25 cellular contexts compared by ENCODE assay signal in the genomic region with DNA sequence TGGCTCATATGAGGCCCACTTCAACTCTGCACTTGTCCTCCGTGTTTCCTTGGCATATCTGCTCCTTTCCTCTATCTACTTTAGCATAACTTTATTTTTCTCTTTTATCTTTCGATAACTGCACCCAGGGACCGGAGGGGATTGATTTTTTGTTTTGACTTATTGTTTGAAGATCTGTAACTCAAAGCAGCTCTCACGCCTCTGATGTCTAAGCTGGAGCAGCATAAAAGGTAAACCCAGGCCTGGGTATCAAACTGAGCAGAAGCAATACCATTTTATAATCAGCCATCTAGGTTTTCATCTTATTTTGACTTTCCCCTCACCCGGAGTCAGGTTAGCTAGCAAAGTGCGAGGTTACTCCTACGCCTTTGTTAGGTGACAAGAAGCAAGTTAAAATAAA. TPM values are rescaled to one million over a fixed set of nuclear protein-coding genes. Genes with fewer than 3 reads are reported as not detected.
DNase-seq lines count a peak whose midpoint lies in the region; ATAC-seq and TF ChIP-seq lines count a peak whose summit lies in the region.
"Had no signal": no experiment of that assay in that cellular context is flagged by ENCODE, and none has a peak within 500 bp of the region (broad histone marks: within the 10 kb centered on the region; RNA-seq: fewer than 3 reads in every experiment).

No MANE protein-coding gene starts in this region.

- H3K36me3 Mint-ChIP-seq in T-helper 1 cell treated with Interleukin-12 subunit alpha and Interleukin-12 subunit beta and Interleukin-4 antibody, amounts not matched to agents 30 μg/mL and 1 μg/mL, for 36 hours (ENCODE audit: low read depth), result peaks cover 35% of the 10 kb centered on the region
- peaks cover 29% of the 10 kb centered on the region for H3K36me3 Mint-ChIP-seq in activated naive CD8-positive, alpha-beta T cell treated with anti-CD3 and anti-CD28 coated beads, Interleukin-2, amount 10 ng/mL, durations not matched to agents 7 days and 5 days
- no peaks in the 10 kb centered on the region for H3K36me3 Mint-ChIP-seq in HFFc6 (ENCODE audit: low read depth)
- H3K36me3 Mint-ChIP-seq: stimulated activated effector memory CD8-positive, alpha-beta T cell treated with anti-CD3 and anti-CD28 coated beads, Interleukin-12 subunit alpha, Interleukin-12 subunit beta, amount 100 ng/mL, for 72 hours had no signal

- H3K4me3 ChIP-seq in SK-N-MC, result no peak overlapping the region
- H3K4me3 ChIP-seq: lower lobe of right lung, tibial artery had no signal

- H3K9me3 Mint-ChIP-seq in T-helper 1 cell treated with Interleukin-12 subunit alpha and Interleukin-12 subunit beta and Interleukin-4 antibody, amounts not matched to agents 30 μg/mL and 1 μg/mL, for 36 hours, result no peaks in the 10 kb centered on the region
- no peaks in the 10 kb centered on the region for H3K9me3 Mint-ChIP-seq in activated naive CD8-positive, alpha-beta T cell treated with anti-CD3 and anti-CD28 coated beads, Interleukin-2, amount 10 ng/mL, durations not matched to agents 7 days and 5 days
- no peaks in the 10 kb centered on the region for H3K9me3 Mint-ChIP-seq in HFFc6
- H3K9me3 Mint-ChIP-seq: stimulated activated effector memory CD8-positive, alpha-beta T cell treated with anti-CD3 and anti-CD28 coated beads, Interleukin-12 subunit alpha, Interleukin-12 subunit beta, amount 100 ng/mL, for 72 hours had no signal

- ATAC-seq in activated naive CD8-positive, alpha-beta T cell treated with anti-CD3 and anti-CD28 coated beads, Interleukin-2, amount 10 ng/mL, durations not matched to agents 7 days and 5 days (ENCODE audit: low read depth), result no peak
- no peak for ATAC-seq in GM19351 (IDR thresholded peaks at IDR 0.05; ENCODE audit: unreplicated experiment)
- ATAC-seq: lower lobe of right lung; stimulated activated effector memory CD8-positive, alpha-beta T cell treated with anti-CD3 and anti-CD28 coated beads, Interleukin-12 subunit alpha, Interleukin-12 subunit beta, amount 100 ng/mL, for 72 hours had no signal

- POLR2A ChIA-PET in activated naive CD8-positive, alpha-beta T cell treated with anti-CD3 and anti-CD28 coated beads, Interleukin-2, amount 10 ng/mL, durations not matched to agents 7 days and 5 days (lab: Charles Lee), result interaction anchor here (0.9 to 3.2 kb wide), 6 partner anchors 8 to 46 kb away, joined by 3 to 16 read pairs (median 3); no protein-coding TSS in a partner anchor

- TF ChIP-seq CTCF in 22Rv1 (IDR thresholded peaks at IDR 0.05), result no peak
- no peak for TF ChIP-seq CTCF in HFFc6 (IDR thresholded peaks at IDR 0.05)

- H3K27me3 Mint-ChIP-seq in T-helper 1 cell treated with Interleukin-12 subunit alpha and Interleukin-12 subunit beta and Interleukin-4 antibody, amounts not matched to agents 30 μg/mL and 1 μg/mL, for 36 hours (ENCODE audit: low read depth), result no peaks in the 10 kb centered on the region
- H3K27me3 Mint-ChIP-seq in activated naive CD8-positive, alpha-beta T cell treated with anti-CD3 and anti-CD28 coated beads, Interleukin-2, amount 10 ng/mL, durations not matched to agents 7 days and 5 days, result no peaks in the 10 kb centered on the region
- peaks cover 9% of the 10 kb centered on the region for H3K27me3 Mint-ChIP-seq in HFFc6 (ENCODE audit: insufficient read depth)

- peak overlapping the region; percentile 22 for H3K9ac ChIP-seq in SK-N-MC (ENCODE audit: insufficient read length)

- no peak for DNase-seq in T-helper 1 cell
- no peak for DNase-seq in SK-N-MC (ENCODE audit: low read depth, low spot score)
- no peak for DNase-seq in activated naive CD8-positive, alpha-beta T cell treated with anti-CD3 and anti-CD28 coated beads, Interleukin-2, amount 10 ng/mL, durations not matched to agents 7 days and 5 days
- no peak for DNase-seq in GM19240 (ENCODE audit: insufficient read length, low spot score)
- DNase-seq in HFFc6, result no peak
- DNase-seq: 8988T; activated CD4-positive, alpha-beta T cell treated with anti-CD3 and anti-CD28 coated beads for 4 hours; amniotic stem cell; cortex of kidney; kidney; lower lobe of right lung; NCI-H1092; NCI-H1930; NCI-H226; Right ventricle myocardium superior; stimulated activated CD4-positive, alpha-beta T cell treated with anti-CD3 and anti-CD28 coated beads, Interleukin-1b, Interleukin-23, amount 100 ng/mL, for 48 hours; SW 1271; tibial artery had no signal

- peak overlapping the region; percentile 86 for H3K27ac Mint-ChIP-seq in T-helper 1 cell treated with Interleukin-12 subunit alpha and Interleukin-12 subunit beta and Interleukin-4 antibody, amounts not matched to agents 30 μg/mL and 1 μg/mL, for 36 hours
- peak overlapping the region; percentile 89 for H3K27ac Mint-ChIP-seq in activated naive CD8-positive, alpha-beta T cell treated with anti-CD3 and anti-CD28 coated beads, Interleukin-2, amount 10 ng/mL, durations not matched to agents 7 days and 5 days
- H3K27ac Mint-ChIP-seq in HFFc6, result no peak overlapping the region
- H3K27ac Mint-ChIP-seq: B cell; stimulated activated effector memory CD8-positive, alpha-beta T cell treated with anti-CD3 and anti-CD28 coated beads, Interleukin-12 subunit alpha, Interleukin-12 subunit beta, amount 100 ng/mL, for 72 hours had no signal

- H3K9me3 ChIP-seq in SK-N-MC (ENCODE audit: low read depth, low read length), result no peaks in the 10 kb centered on the region
- H3K9me3 ChIP-seq: lower lobe of right lung, tibial artery had no signal

- H3K4me1 Mint-ChIP-seq in T-helper 1 cell treated with Interleukin-12 subunit alpha and Interleukin-12 subunit beta and Interleukin-4 antibody, amounts not matched to agents 30 μg/mL and 1 μg/mL, for 36 hours (ENCODE audit: low read depth), result peaks cover 81% of the 10 kb centered on the region
- H3K4me1 Mint-ChIP-seq in activated naive CD8-positive, alpha-beta T cell treated with anti-CD3 and anti-CD28 coated beads, Interleukin-2, amount 10 ng/mL, durations not matched to agents 7 days and 5 days, result peaks cover 73% of the 10 kb centered on the region
- no peaks in the 10 kb centered on the region for H3K4me1 Mint-ChIP-seq in HFFc6 (ENCODE audit: low read depth)

- H3K27ac ChIP-seq in 22Rv1 (peak overlapping the region; percentile 76), SK-N-MC (peak overlapping the region; percentile 79; the same call in 1 of the 2 replicates)
- H3K27ac ChIP-seq: lower lobe of right lung, tibial artery had no signal

- peak overlapping the region; percentile 82 for H3K4me3 Mint-ChIP-seq in T-helper 1 cell treated with Interleukin-12 subunit alpha and Interleukin-12 subunit beta and Interleukin-4 antibody, amounts not matched to agents 30 μg/mL and 1 μg/mL, for 36 hours
- H3K4me3 Mint-ChIP-seq in activated naive CD8-positive, alpha-beta T cell treated with anti-CD3 and anti-CD28 coated beads, Interleukin-2, amount 10 ng/mL, durations not matched to agents 7 days and 5 days, result peak overlapping the region; percentile 83
- no peak overlapping the region for H3K4me3 Mint-ChIP-seq in HFFc6
- H3K4me3 Mint-ChIP-seq: B cell; stimulated activated effector memory CD8-positive, alpha-beta T cell treated with anti-CD3 and anti-CD28 coated beads, Interleukin-12 subunit alpha, Interleukin-12 subunit beta, amount 100 ng/mL, for 72 hours had no signal

- no peaks in the 10 kb centered on the region; the same call in 1 of the 2 replicates for H3K36me3 ChIP-seq in SK-N-MC (ENCODE audit: insufficient read depth, low read length)
- H3K36me3 ChIP-seq: lower lobe of right lung, tibial artery had no signal

RNA-seq across cellular contexts. Expression of gene LEF1, which starts 28.4 kb away (rescaled TPM):
- total RNA-seq in activated naive CD8-positive, alpha-beta T cell treated with anti-CD3 and anti-CD28 coated beads, Interleukin-2, amount 10 ng/mL, durations not matched to agents 7 days and 5 days, result 100 to 1,000 TPM; 281 to 309 TPM
- under 1 TPM in 3 of 6 experiments, not detected in 3; 0.22 to 0.37 (median 0.31) TPM for total RNA-seq in HFFc6 (2021; fragmentation: NEBNext Ultra II Directional; extraction: Animal tissue kit (Norgen Biotek cat#: 25700))
- total RNA-seq: bronchial epithelial cell, pulmonary artery endothelial cell had no signal

Comparison
In these comparisons a context has a peak if more than half of its experiments do, and no peak if none do; other contexts are left out.
1. RNA of gene LEF1, which starts 28.4 kb away (total RNA-seq): 281 to 309 TPM in activated naive CD8-positive, alpha-beta T cell treated with anti-CD3 and anti-CD28 coated beads, Interleukin-2, amount 10 ng/mL, durations not matched to agents 7 days and 5 days; 0.22 to 0.37 TPM in HFFc6; every median in the first group is over 100 times any median in the second.